7 cellular contexts compared by ENCODE assay signal in the genomic region with DNA sequence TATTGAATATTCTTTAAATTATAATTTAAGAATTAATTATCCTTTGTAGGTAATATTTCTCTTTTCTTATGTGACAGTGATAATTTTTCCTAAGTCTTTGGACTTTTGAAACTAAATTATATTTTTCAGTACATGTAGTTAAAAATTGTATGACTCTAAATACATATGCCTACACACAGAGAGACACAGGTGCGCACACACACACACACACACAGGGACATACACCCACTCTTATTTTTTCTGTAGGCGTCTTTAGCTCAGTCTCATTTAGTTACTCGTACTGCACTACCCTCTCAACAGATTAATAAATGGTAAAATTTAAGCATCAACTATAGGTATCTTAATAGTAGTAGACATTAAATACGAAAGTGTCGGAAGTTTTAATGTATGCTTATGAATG.
"Had no signal": no experiment of that assay in that cellular context is flagged by ENCODE, and none has a peak within 500 bp of the region (broad histone marks: within the 10 kb centered on the region; RNA-seq: fewer than 3 reads in every experiment).

No MANE protein-coding gene starts in this region.

- H3K27ac Mint-ChIP-seq: IgD-negative memory B cell had no signal

- H3K4me3 ChIP-seq: K562 had no signal

- H3K9me3 Mint-ChIP-seq: IgD-negative memory B cell had no signal

- DNase-seq: IMR-90, KBM-7, KG1 had no signal

- ATAC-seq: HepG2, K562 had no signal

- FAIRE-seq: HepG2, HTR-8/SVneo, K562 had no signal

- H3K4me3 Mint-ChIP-seq: IgD-negative memory B cell had no signal

- H3K27me3 Mint-ChIP-seq: IgD-negative memory B cell had no signal
